ENCODE assay signal across 7 cellular contexts in the genomic region with DNA sequence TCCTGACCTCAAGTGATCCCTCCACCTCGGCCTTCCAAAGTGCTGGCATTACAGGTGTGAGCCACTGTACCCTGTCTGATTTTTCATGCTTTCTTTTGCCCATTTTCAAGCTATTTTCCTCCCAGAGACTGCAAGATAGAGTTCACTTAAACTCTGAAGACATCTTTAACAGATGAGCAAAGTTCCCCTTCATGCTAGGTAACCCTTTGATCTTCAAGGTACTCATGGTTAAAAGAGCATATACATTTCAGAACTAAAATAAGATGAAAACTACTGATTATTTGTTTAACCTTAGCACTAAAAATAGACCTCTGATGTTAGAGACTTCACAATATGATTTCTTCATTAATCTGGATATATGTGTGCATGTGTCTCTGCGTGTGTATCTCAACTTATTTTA.
ATAC-seq lines count a peak whose summit lies in the region.

No MANE protein-coding gene starts in this region.

- ATAC-seq in GM18511 (IDR thresholded peaks at IDR 0.05; ENCODE audit: unreplicated experiment): peak; percentile 32
- peak; percentile 14 for ATAC-seq in GM19025 (IDR thresholded peaks at IDR 0.05; ENCODE audit: low read depth, unreplicated experiment)
- peak; percentile 4 for ATAC-seq in GM21360 (IDR thresholded peaks at IDR 0.05; ENCODE audit: unreplicated experiment)
- peak; percentile 32 for ATAC-seq in GM21786 (IDR thresholded peaks at IDR 0.05; ENCODE audit: unreplicated experiment)
- ATAC-seq in HG02884 (IDR thresholded peaks at IDR 0.05; ENCODE audit: unreplicated experiment): peak; percentile 35
- ATAC-seq in HG03159 (IDR thresholded peaks at IDR 0.05; ENCODE audit: unreplicated experiment): peak; percentile 33
- ATAC-seq in HG03565 (IDR thresholded peaks at IDR 0.05; ENCODE audit: unreplicated experiment): peak; percentile 40

Comparison
In these comparisons a context has a peak if more than half of its experiments do, and no peak if none do; other contexts are left out.
1. Peak in every context shown above with its lines: ATAC-seq.